8 cellular contexts compared by ENCODE assay signal in the genomic region with DNA sequence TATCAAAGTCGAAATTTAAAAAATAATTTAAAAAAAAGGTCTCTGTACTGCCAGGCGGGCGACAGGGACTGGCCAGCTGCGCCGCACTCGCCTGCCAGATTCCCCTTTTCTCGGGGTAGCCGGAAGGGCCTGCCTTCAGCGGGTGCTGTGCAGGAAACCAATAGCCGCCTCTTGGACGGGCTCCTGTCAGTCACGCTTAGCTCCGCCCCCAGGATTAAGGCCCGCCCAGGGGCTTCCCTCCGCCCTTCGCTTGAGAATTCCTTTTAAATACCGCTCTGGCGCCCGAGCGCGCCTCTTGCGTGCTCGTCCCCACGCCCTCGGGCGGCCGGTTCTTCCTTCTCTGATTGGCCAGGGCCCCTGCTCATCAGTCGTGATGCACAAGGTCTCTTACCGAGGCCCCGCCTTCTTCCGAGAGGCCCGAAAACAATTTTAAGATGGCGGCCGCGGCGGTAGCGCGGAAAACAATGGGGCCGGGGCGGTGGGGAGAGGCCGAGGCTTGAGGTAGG. TPM values are rescaled to one million over a fixed set of nuclear protein-coding genes. Genes with fewer than 3 reads are reported as not detected.
DNase-seq lines count a peak whose midpoint lies in the region; ATAC-seq lines count a peak whose summit lies in the region.

A gene with protein sequence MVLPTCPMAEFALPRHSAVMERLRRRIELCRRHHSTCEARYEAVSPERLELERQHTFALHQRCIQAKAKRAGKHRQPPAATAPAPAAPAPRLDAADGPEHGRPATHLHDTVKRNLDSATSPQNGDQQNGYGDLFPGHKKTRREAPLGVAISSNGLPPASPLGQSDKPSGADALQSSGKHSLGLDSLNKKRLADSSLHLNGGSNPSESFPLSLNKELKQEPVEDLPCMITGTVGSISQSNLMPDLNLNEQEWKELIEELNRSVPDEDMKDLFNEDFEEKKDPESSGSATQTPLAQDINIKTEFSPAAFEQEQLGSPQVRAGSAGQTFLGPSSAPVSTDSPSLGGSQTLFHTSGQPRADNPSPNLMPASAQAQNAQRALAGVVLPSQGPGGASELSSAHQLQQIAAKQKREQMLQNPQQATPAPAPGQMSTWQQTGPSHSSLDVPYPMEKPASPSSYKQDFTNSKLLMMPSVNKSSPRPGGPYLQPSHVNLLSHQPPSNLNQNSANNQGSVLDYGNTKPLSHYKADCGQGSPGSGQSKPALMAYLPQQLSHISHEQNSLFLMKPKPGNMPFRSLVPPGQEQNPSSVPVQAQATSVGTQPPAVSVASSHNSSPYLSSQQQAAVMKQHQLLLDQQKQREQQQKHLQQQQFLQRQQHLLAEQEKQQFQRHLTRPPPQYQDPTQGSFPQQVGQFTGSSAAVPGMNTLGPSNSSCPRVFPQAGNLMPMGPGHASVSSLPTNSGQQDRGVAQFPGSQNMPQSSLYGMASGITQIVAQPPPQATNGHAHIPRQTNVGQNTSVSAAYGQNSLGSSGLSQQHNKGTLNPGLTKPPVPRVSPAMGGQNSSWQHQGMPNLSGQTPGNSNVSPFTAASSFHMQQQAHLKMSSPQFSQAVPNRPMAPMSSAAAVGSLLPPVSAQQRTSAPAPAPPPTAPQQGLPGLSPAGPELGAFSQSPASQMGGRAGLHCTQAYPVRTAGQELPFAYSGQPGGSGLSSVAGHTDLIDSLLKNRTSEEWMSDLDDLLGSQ (plus strand): TSS at position 411 of the 506 bp plus-strand sequence. CDS start 291 bp downstream, outside the sequence.

- H3K4me3 ChIP-seq in effector memory CD4-positive, alpha-beta T cell (ENCODE audit: insufficient read depth, low read depth, low read length, poor library complexity, severe bottlenecking): peak within 1 kb of the TSS; percentile 79

- H3K27me3 ChIP-seq in effector memory CD4-positive, alpha-beta T cell (replicated peaks; ENCODE audit: control insufficient read depth, insufficient read depth, low read length, poor library complexity, severe bottlenecking): no peaks in the 10 kb centered on the region

- peak within 1 kb of the TSS; percentile 95 for H3K27ac ChIP-seq in effector memory CD4-positive, alpha-beta T cell (ENCODE audit: insufficient read depth, low read length, poor library complexity, severe bottlenecking)

- peaks cover 14% of the 10 kb centered on the region for H3K4me1 ChIP-seq in effector memory CD4-positive, alpha-beta T cell (ENCODE audit: control insufficient read depth, insufficient read depth, low read length, poor library complexity, severe bottlenecking)

- no peaks in the 10 kb centered on the region for H3K9me3 ChIP-seq in effector memory CD4-positive, alpha-beta T cell (ENCODE audit: control insufficient read depth, low read length)

- DNase-seq in COLO668 (lab: John Stamatoyannopoulos, UW; ENCODE audit: unreplicated experiment) (peak; percentile 98), HT1080 (ENCODE audit: low read depth) (peak; percentile 100), NOMO-1 treated with DMSO at 0.1 percent for 48 hours (lab: John Stamatoyannopoulos, UW; ENCODE audit: unreplicated experiment) (peak; percentile 99), medulla oblongata (ENCODE audit: extremely low spot score) (peak; percentile 100)
- peak; percentile 98 for DNase-seq in activated CD8-positive, alpha-beta memory T cell treated with anti-CD3 and anti-CD28 coated beads for 4 hours (ENCODE audit: low read depth in 2 of 2)
- peak; percentile 97 to 99 (median 99) for DNase-seq in effector memory CD4-positive, alpha-beta T cell
- peak; percentile 98 for DNase-seq in stimulated activated CD8-positive, alpha-beta memory T cell treated with anti-CD3 and anti-CD28 coated beads, Interleukin-12 subunit alpha, Interleukin-12 subunit beta, amount 100 ng/mL, for 1 hour (ENCODE audit: low read depth)

- H3K36me3 ChIP-seq in effector memory CD4-positive, alpha-beta T cell (ENCODE audit: control insufficient read depth, insufficient read depth, low read length): peaks cover 18% of the 10 kb centered on the region

- ATAC-seq in GM21360 (IDR thresholded peaks at IDR 0.05; ENCODE audit: unreplicated experiment): peak; percentile 94

RNA-seq across cellular contexts. Expression of the gene that starts here (rescaled TPM):
- 10.4 and 13.5 TPM in 2 replicates for total RNA-seq in HT1080 (2014; rRNA removed; shearing (Covaris generic))
- polyA plus RNA-seq in HT1080 (2015; cell fraction: cytosol; rRNA removed): 17.0 and 20.2 TPM in 2 replicates
- polyA plus RNA-seq in HT1080 (2015; cell fraction: nucleus; rRNA removed): 19.4 and 19.5 TPM in 2 replicates

Comparison
In these comparisons a context has a peak if more than half of its experiments do, and no peak if none do; other contexts are left out.
1. Peak in every context shown above with its lines: DNase-seq, ATAC-seq, H3K4me3 ChIP-seq and H3K27ac ChIP-seq.